Comparison of ENCODE assay signal across 8 cellular contexts in genomic region chrX:71253253-71254091, GRCh38. TPM values are rescaled to one million over a fixed set of nuclear protein-coding genes. Genes with fewer than 3 reads are reported as not detected.
DNase-seq lines count a peak whose midpoint lies in the region; ATAC-seq lines count a peak whose summit lies in the region.

No MANE protein-coding gene starts in this region.

- peak overlapping the region; percentile 88 for H3K27ac Mint-ChIP-seq in activated CD4-positive, alpha-beta T cell treated with anti-CD3 and anti-CD28 coated beads, Interleukin-2, amount 10 ng/mL, durations not matched to agents 24 days and 14 days

- no peaks in the 10 kb centered on the region for H3K9me2 ChIP-seq in Karpas-422 (replicated peaks; ENCODE audit: insufficient read depth, low read length)

- WGBS in ectodermal cell, 2 experiments, result 0% methylated on average over 23 to 30 of the region's 35 CpGs
- WGBS in mesenchymal stem cell, result under 1% methylated on average over 18 of the region's 35 CpGs

- H3K4me1 ChIP-seq in Karpas-422 (ENCODE audit: low read length) (peaks cover 21% of the 10 kb centered on the region), ectodermal cell (ENCODE audit: control insufficient read depth, insufficient read depth, low read length) (peaks cover 9% of the 10 kb centered on the region), mesenchymal stem cell (ENCODE audit: control insufficient read depth, insufficient read depth, low read depth, low read length) (peaks cover 14% of the 10 kb centered on the region)

- H3K27ac ChIP-seq in Karpas-422 (ENCODE audit: low read length), result peak overlapping the region; percentile 87
- no peak overlapping the region for H3K27ac ChIP-seq in ectodermal cell (ENCODE audit: insufficient read depth, low read depth, low read length, poor library complexity, severe bottlenecking)
- peak overlapping the region; percentile 34 for H3K27ac ChIP-seq in mesenchymal stem cell (ENCODE audit: low read length, poor library complexity, severe bottlenecking)
- peak overlapping the region; percentile 74 for H3K27ac ChIP-seq in substantia nigra (ENCODE audit: low read depth, low read length, poor library complexity, severe bottlenecking)

- peaks cover 18% of the 10 kb centered on the region for H3K36me3 Mint-ChIP-seq in activated CD4-positive, alpha-beta T cell treated with anti-CD3 and anti-CD28 coated beads, Interleukin-2, amount 10 ng/mL, durations not matched to agents 24 days and 14 days (ENCODE audit: low read depth)

- H3K79me1 ChIP-seq in mesenchymal stem cell (replicated peaks; ENCODE audit: low read length, poor library complexity, severe bottlenecking), result peaks cover 5% of the 10 kb centered on the region

- H3K27me3 ChIP-seq in Karpas-422 (ENCODE audit: low read length), result no peaks in the 10 kb centered on the region
- H3K27me3 ChIP-seq in ectodermal cell (ENCODE audit: control insufficient read depth, insufficient read depth, low read length, poor library complexity, severe bottlenecking), result no peaks in the 10 kb centered on the region
- H3K27me3 ChIP-seq in mesenchymal stem cell (ENCODE audit: control insufficient read depth in 1 of 2, insufficient read depth in 1 of 2, low read length in 2 of 2), result peaks cover 0 to 3% of the 10 kb centered on the region in 2 experiments

- H3K9me3 Mint-ChIP-seq in activated CD4-positive, alpha-beta T cell treated with anti-CD3 and anti-CD28 coated beads, Interleukin-2, amount 10 ng/mL, durations not matched to agents 24 days and 14 days, result no peaks in the 10 kb centered on the region

- peak overlapping the region in 1 of 2 experiments; percentile 89 for H3K4ac ChIP-seq in mesenchymal stem cell (ENCODE audit: low read depth in 1 of 2, low read length in 2 of 2)

- H3K4me3 ChIP-seq in Karpas-422 (ENCODE audit: low read length) (peak overlapping the region; percentile 97), ectodermal cell (ENCODE audit: insufficient read depth, low read depth, low read length) (peak overlapping the region; percentile 75), mesenchymal stem cell (ENCODE audit: insufficient read depth in 1 of 2, low read depth in 1 of 2, low read length in 2 of 2) (peak overlapping the region; percentile 71 to 85)

- peak overlapping the region; percentile 49 for H2BK120ac ChIP-seq in mesenchymal stem cell (ENCODE audit: low read depth, low read length)

- H2BK12ac ChIP-seq in mesenchymal stem cell (ENCODE audit: low read length in 2 of 2), result peak overlapping the region in 1 of 2 experiments; percentile 42

- H2AFZ ChIP-seq in Karpas-422 (ENCODE audit: low read length) (no peak overlapping the region), mesenchymal stem cell (ENCODE audit: low read depth, low read length) (no peak overlapping the region)

- peak overlapping the region; percentile 91 for H3K9ac ChIP-seq in Karpas-422 (ENCODE audit: low read length)
- H3K9ac ChIP-seq in mesenchymal stem cell (ENCODE audit: low read length), result peak overlapping the region; percentile 87

- peaks cover 2% of the 10 kb centered on the region for H3K27me3 Mint-ChIP-seq in activated CD4-positive, alpha-beta T cell treated with anti-CD3 and anti-CD28 coated beads, Interleukin-2, amount 10 ng/mL, durations not matched to agents 24 days and 14 days

- no peaks in the 10 kb centered on the region for H3K36me3 ChIP-seq in Karpas-422 (ENCODE audit: insufficient read depth, low read length)
- H3K36me3 ChIP-seq in ectodermal cell (ENCODE audit: control insufficient read depth, insufficient read depth, low read length), result peaks cover 4% of the 10 kb centered on the region
- H3K36me3 ChIP-seq in mesenchymal stem cell (ENCODE audit: control insufficient read depth in 1 of 2, insufficient read depth in 2 of 2, low read depth in 1 of 2, low read length in 2 of 2), result peaks cover 22 to 25% of the 10 kb centered on the region in 2 experiments

- intact Hi-C loops in activated CD4-positive, alpha-beta T cell treated with anti-CD3 and anti-CD28 coated beads, Interleukin-2, amount 10 ng/mL, durations not matched to agents 24 days and 14 days (cut with micrococcal nuclease), result loop anchor here (1.0 to 10.0 kb wide), 6 partner anchors 30 to 596 kb away; partner anchors contain the start of genes CXorf65, NONO and TAF1

- DNase-seq in ELR (ENCODE audit: low read depth), result peak; percentile 48
- peak; percentile 70 for DNase-seq in Karpas-422
- peak; percentile 80 for DNase-seq in activated CD4-positive, alpha-beta T cell treated with anti-CD3 and anti-CD28 coated beads, Interleukin-2, amount 10 ng/mL, durations not matched to agents 24 days and 14 days
- peak; percentile 50 for DNase-seq in mesenchymal stem cell
- peak in 31 of 49 donors; percentile 0 to 53 (median 12) for DNase-seq in substantia nigra (lab: John Stamatoyannopoulos, UW)
- no peak for DNase-seq in NOMO-1 treated with DMSO at 0.1 percent for 48 hours (lab: John Stamatoyannopoulos, UW; ENCODE audit: unreplicated experiment)

- H3K4me2 ChIP-seq in Karpas-422 (ENCODE audit: low read depth, low read length, poor library complexity, severe bottlenecking) (peak overlapping the region; percentile 81), mesenchymal stem cell (ENCODE audit: low read length, poor library complexity, severe bottlenecking) (peak overlapping the region; percentile 76)

- no peak overlapping the region for H2AK5ac ChIP-seq in mesenchymal stem cell (ENCODE audit: low read length, severe bottlenecking)

- no peaks in the 10 kb centered on the region for H3K9me3 ChIP-seq in Karpas-422 (ENCODE audit: low read length)
- H3K9me3 ChIP-seq in ectodermal cell (ENCODE audit: control insufficient read depth, low read length), result no peaks in the 10 kb centered on the region
- no peaks in the 10 kb centered on the region for H3K9me3 ChIP-seq in mesenchymal stem cell (ENCODE audit: control insufficient read depth, low read length)

- peaks cover 28% of the 10 kb centered on the region for H3K4me1 Mint-ChIP-seq in activated CD4-positive, alpha-beta T cell treated with anti-CD3 and anti-CD28 coated beads, Interleukin-2, amount 10 ng/mL, durations not matched to agents 24 days and 14 days

- H3K79me2 ChIP-seq in Karpas-422 (ENCODE audit: low read length), result peaks cover 19% of the 10 kb centered on the region

- peak overlapping the region in 1 of 2 experiments; percentile 75 for H3K14ac ChIP-seq in mesenchymal stem cell (ENCODE audit: low read length in 2 of 2)

- H2BK15ac ChIP-seq in mesenchymal stem cell (ENCODE audit: low read depth, poor library complexity, severe bottlenecking), result no peak overlapping the region

- H4K20me1 ChIP-seq in Karpas-422 (ENCODE audit: insufficient read depth, low read depth, low read length), result no peaks in the 10 kb centered on the region

- ATAC-seq in HG03460 (IDR thresholded peaks at IDR 0.05; ENCODE audit: unreplicated experiment), result no peak

- peak overlapping the region; percentile 69 to 91 for H3K18ac ChIP-seq in mesenchymal stem cell (ENCODE audit: low read depth in 1 of 2, low read length in 2 of 2)

- H2BK5ac ChIP-seq in mesenchymal stem cell (ENCODE audit: low read depth, low read length, poor library complexity, severe bottlenecking), result no peak overlapping the region

- peak overlapping the region; percentile 93 for H3K4me3 Mint-ChIP-seq in activated CD4-positive, alpha-beta T cell treated with anti-CD3 and anti-CD28 coated beads, Interleukin-2, amount 10 ng/mL, durations not matched to agents 24 days and 14 days

- H3K23ac ChIP-seq in mesenchymal stem cell (ENCODE audit: low read length in 2 of 2), result no peak overlapping the region

- H4K8ac ChIP-seq in mesenchymal stem cell (ENCODE audit: low read length), result no peak overlapping the region

- peak overlapping the region; percentile 90 for H4K91ac ChIP-seq in mesenchymal stem cell (ENCODE audit: low read length)

RNA-seq across cellular contexts. Expression of gene ZMYM3, which starts 0.5 kb away (rescaled TPM):
- 28.3 and 29.1 TPM in 2 replicates for total RNA-seq in Karpas-422 (2014; rRNA removed; shearing (Covaris generic); ENCODE audit: low replicate concordance)
- total RNA-seq in activated CD4-positive, alpha-beta T cell treated with anti-CD3 and anti-CD28 coated beads, Interleukin-2, amount 10 ng/mL, durations not matched to agents 24 days and 14 days, result 16.9 and 20.1 TPM in 2 replicates
- 107 TPM for polyA plus RNA-seq in ectodermal cell (2013, experiment 1 of 4)
- 109 TPM for polyA plus RNA-seq in ectodermal cell (2013, experiment 2 of 4)
- 84.1 TPM for polyA plus RNA-seq in ectodermal cell (2013, experiment 3 of 4)
- 95.6 TPM for polyA plus RNA-seq in ectodermal cell (2013, experiment 4 of 4)
- polyA plus RNA-seq in mesenchymal stem cell (2013, experiment 1 of 2), result 18.4 TPM
- 17.6 TPM for polyA plus RNA-seq in mesenchymal stem cell (2013, experiment 2 of 2)

RNA-seq across cellular contexts. Expression of gene NONO, which starts 30.0 kb away (rescaled TPM):
- total RNA-seq in Karpas-422 (2014; rRNA removed; shearing (Covaris generic); ENCODE audit: low replicate concordance), result 335 and 360 TPM in 2 replicates
- total RNA-seq in activated CD4-positive, alpha-beta T cell treated with anti-CD3 and anti-CD28 coated beads, Interleukin-2, amount 10 ng/mL, durations not matched to agents 24 days and 14 days, result 580 and 605 TPM in 2 replicates
- polyA plus RNA-seq in ectodermal cell (2013, experiment 1 of 4), result 899 TPM
- 872 TPM for polyA plus RNA-seq in ectodermal cell (2013, experiment 2 of 4)
- 821 TPM for polyA plus RNA-seq in ectodermal cell (2013, experiment 3 of 4)
- polyA plus RNA-seq in ectodermal cell (2013, experiment 4 of 4), result 949 TPM
- polyA plus RNA-seq in mesenchymal stem cell (2013, experiment 1 of 2), result 278 TPM
- polyA plus RNA-seq in mesenchymal stem cell (2013, experiment 2 of 2), result 272 TPM

RNA-seq across cellular contexts. Expression of gene GJB1, which starts 30.4 kb away (rescaled TPM):
- total RNA-seq in Karpas-422 (2014; rRNA removed; shearing (Covaris generic); ENCODE audit: low replicate concordance), result not detected in 2 replicates
- not detected in 2 replicates for total RNA-seq in activated CD4-positive, alpha-beta T cell treated with anti-CD3 and anti-CD28 coated beads, Interleukin-2, amount 10 ng/mL, durations not matched to agents 24 days and 14 days
- not detected for polyA plus RNA-seq in ectodermal cell (2013, experiment 1 of 4)
- polyA plus RNA-seq in ectodermal cell (2013, experiment 2 of 4), result 0.16 TPM
- 0.16 TPM for polyA plus RNA-seq in ectodermal cell (2013, experiment 3 of 4)
- 0.32 TPM for polyA plus RNA-seq in ectodermal cell (2013, experiment 4 of 4)
- polyA plus RNA-seq in mesenchymal stem cell (2013, experiment 1 of 2), result not detected
- not detected for polyA plus RNA-seq in mesenchymal stem cell (2013, experiment 2 of 2)

RNA-seq across cellular contexts. Expression of gene ITGB1BP2, which starts 48.1 kb away (rescaled TPM):
- total RNA-seq in Karpas-422 (2014; rRNA removed; shearing (Covaris generic); ENCODE audit: low replicate concordance), result 2.7 and 3.8 TPM in 2 replicates
- total RNA-seq in activated CD4-positive, alpha-beta T cell treated with anti-CD3 and anti-CD28 coated beads, Interleukin-2, amount 10 ng/mL, durations not matched to agents 24 days and 14 days, result 6.4 and 7.3 TPM in 2 replicates
- polyA plus RNA-seq in ectodermal cell (2013, experiment 1 of 4), result 2.3 TPM
- 1.7 TPM for polyA plus RNA-seq in ectodermal cell (2013, experiment 2 of 4)
- polyA plus RNA-seq in ectodermal cell (2013, experiment 3 of 4), result 0.91 TPM
- 1.0 TPM for polyA plus RNA-seq in ectodermal cell (2013, experiment 4 of 4)
- 0.25 TPM for polyA plus RNA-seq in mesenchymal stem cell (2013, experiment 1 of 2)
- 0.36 TPM for polyA plus RNA-seq in mesenchymal stem cell (2013, experiment 2 of 2)
